Comparison of ENCODE assay signal across 12 cellular contexts in the genomic region with DNA sequence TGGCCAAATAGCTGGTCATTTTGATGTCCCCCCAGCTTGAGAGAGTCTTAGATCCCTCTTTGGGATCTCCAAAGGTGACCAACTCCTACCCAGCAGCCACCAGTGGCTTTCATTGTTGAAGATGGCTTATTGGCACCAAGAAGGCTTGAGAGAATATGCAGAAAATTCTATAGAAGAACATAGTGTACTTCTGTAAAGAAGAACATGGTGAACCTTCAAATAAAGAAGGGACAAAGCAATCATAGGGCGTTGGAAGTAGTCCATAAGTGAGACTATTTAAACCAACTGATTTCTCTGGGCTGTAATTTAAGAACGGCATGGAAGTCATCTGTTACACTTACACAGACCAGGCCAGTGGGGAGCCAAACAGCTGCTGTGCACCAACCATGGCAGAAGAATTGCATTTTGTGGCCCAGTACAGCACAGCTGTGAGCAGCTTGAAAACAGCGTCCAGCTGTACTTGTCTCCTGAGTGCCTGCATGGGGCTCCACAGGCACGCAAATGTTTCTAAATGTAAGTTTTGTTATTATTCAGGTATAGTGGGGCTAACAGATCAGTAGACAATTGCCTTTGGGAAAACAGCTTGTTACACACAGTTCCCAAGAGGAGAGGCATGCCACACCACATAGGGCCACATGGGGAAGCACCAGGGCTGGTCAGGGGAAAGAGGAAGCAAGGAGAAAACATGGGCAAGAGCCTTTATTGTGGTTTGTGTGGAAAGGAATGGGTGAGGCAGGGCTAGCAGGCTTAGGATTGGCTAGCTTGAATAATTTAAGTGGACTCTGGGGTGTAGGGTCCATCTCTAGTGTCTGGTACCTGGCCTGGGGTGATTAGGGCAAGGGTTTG.
DNase-seq lines count a peak whose midpoint lies in the region; ATAC-seq and TF ChIP-seq lines count a peak whose summit lies in the region.
"Had no signal": no experiment of that assay in that cellular context is flagged by ENCODE, and none has a peak within 500 bp of the region (broad histone marks: within the 10 kb centered on the region; RNA-seq: fewer than 3 reads in every experiment).

No MANE protein-coding gene starts in this region.

- CTCF ChIA-PET in activated CD8-positive, alpha-beta T cell treated with anti-CD3 and anti-CD28 coated beads, Interleukin-2, amount 10 ng/mL, durations not matched to agents 7 days and 5 days (lab: Charles Lee) = no interaction called here

- DNase-seq in AG09309 (ENCODE audit: low read depth) (no peak), astrocyte of the cerebellum (ENCODE audit: low read depth) (no peak), RKO (ENCODE audit: low spot score) (no peak), NCI-H82 (lab: John Stamatoyannopoulos, UW) (no peak), KG1 (lab: John Stamatoyannopoulos, UW) (no peak)
- DNase-seq in activated CD8-positive, alpha-beta T cell treated with anti-CD3 and anti-CD28 coated beads, Interleukin-2, amount 10 ng/mL, durations not matched to agents 7 days and 5 days = no peak
- DNase-seq: BE2C, HFFc6, mesendoderm, NCI-H524 treated with DMSO at 0.1 percent for 48 hours had no signal

- peak; percentile 84 for ATAC-seq in GM19372 (IDR thresholded peaks at IDR 0.05; ENCODE audit: low read depth, unreplicated experiment)
- peak; percentile 76 for ATAC-seq in HG03066 (IDR thresholded peaks at IDR 0.05; ENCODE audit: low read depth, unreplicated experiment)
- ATAC-seq in activated CD8-positive, alpha-beta T cell treated with anti-CD3 and anti-CD28 coated beads, Interleukin-2, amount 10 ng/mL, durations not matched to agents 7 days and 5 days = no peak

- no peak overlapping the region for H3K4me3 Mint-ChIP-seq in activated CD8-positive, alpha-beta T cell treated with anti-CD3 and anti-CD28 coated beads, Interleukin-2, amount 10 ng/mL, durations not matched to agents 7 days and 5 days
- H3K4me3 Mint-ChIP-seq: HFFc6 had no signal

- H3K9me3 Mint-ChIP-seq in activated CD8-positive, alpha-beta T cell treated with anti-CD3 and anti-CD28 coated beads, Interleukin-2, amount 10 ng/mL, durations not matched to agents 7 days and 5 days (ENCODE audit: insufficient read depth) = no peaks in the 10 kb centered on the region
- H3K9me3 Mint-ChIP-seq: HFFc6 had no signal

- no peak overlapping the region for H3K27ac Mint-ChIP-seq in activated CD8-positive, alpha-beta T cell treated with anti-CD3 and anti-CD28 coated beads, Interleukin-2, amount 10 ng/mL, durations not matched to agents 7 days and 5 days
- H3K27ac Mint-ChIP-seq: HFFc6 had no signal

- H3K4me1 Mint-ChIP-seq in activated CD8-positive, alpha-beta T cell treated with anti-CD3 and anti-CD28 coated beads, Interleukin-2, amount 10 ng/mL, durations not matched to agents 7 days and 5 days (ENCODE audit: low read depth) = no peaks in the 10 kb centered on the region

- in situ Hi-C loops in astrocyte of the cerebellum (cut with HindIII; ENCODE audit: low sequenced_read_pairs) = loop anchor here (25.0 kb wide), 2 partner anchors 222 to 378 kb away; a partner anchor contains a TSS

- no peak overlapping the region for H3K4me3 ChIP-seq in AG09309 (ENCODE audit: control insufficient read depth, low read depth, low read length)
- H3K4me3 ChIP-seq in astrocyte of the cerebellum (ENCODE audit: low read depth, low read length) = no peak overlapping the region

- H3K27me3 Mint-ChIP-seq in activated CD8-positive, alpha-beta T cell treated with anti-CD3 and anti-CD28 coated beads, Interleukin-2, amount 10 ng/mL, durations not matched to agents 7 days and 5 days (ENCODE audit: low read depth) = no peaks in the 10 kb centered on the region

- POLR2A ChIA-PET in activated CD8-positive, alpha-beta T cell treated with anti-CD3 and anti-CD28 coated beads, Interleukin-2, amount 10 ng/mL, durations not matched to agents 7 days and 5 days (lab: Charles Lee) = no interaction called here

- TF ChIP-seq CTCF in AG09309 (IDR thresholded peaks at IDR 0.05; ENCODE audit: control insufficient read depth, insufficient read depth, low read depth, low read length, missing control alignments) = peak; percentile 6
- peak; percentile 13 for TF ChIP-seq CTCF in astrocyte of the cerebellum (IDR thresholded peaks at IDR 0.05; ENCODE audit: low read depth, low read length, missing control alignments)

- H3K36me3 Mint-ChIP-seq in activated CD8-positive, alpha-beta T cell treated with anti-CD3 and anti-CD28 coated beads, Interleukin-2, amount 10 ng/mL, durations not matched to agents 7 days and 5 days (ENCODE audit: low read depth) = no peaks in the 10 kb centered on the region
